ENCODE assay signal across 1 cellular context in the genomic region with DNA sequence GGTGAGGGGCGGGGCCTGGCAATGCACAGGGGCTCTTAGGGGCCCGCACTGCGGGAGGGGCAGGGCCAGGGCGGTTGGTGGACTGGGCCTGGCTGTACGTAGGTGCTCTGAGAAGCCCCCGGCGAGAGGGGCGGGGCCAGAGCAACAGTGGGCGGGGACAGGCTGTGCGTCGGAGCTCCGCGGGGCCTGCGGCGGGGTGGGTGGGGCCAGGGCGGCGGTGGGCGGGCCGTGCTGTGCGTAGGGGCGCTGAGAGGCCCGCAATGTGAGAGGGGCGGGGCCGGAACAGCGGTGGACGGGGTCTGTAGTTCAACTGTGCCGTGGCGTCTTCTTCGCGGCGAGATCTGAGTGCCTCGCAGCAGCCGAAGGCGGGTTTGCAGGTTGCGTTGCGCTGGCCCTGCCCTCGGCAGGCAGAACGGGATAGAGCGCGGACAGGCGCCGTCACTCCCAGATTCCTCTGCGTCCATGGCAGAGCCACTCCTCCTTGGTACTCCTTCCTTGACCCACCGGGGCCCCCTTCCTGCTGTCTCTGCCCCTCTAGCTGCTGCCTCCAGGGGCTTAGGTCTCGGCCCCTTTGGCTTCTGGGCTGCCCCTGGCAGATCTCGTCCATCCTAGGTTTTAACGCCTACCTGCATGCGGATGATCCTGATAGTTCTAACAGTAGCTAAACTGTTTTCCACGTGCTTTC.
TF ChIP-seq lines count a peak whose summit lies in the region.

No MANE protein-coding gene starts in this region.

TF ChIP-seq in HCT116, 20 proteins besides CTCF, POLR2A, EP300 and RAD21 (continued from another document):
- no peak for TF ChIP-seq FOSL1 (IDR thresholded peaks at IDR 0.05; ENCODE audit: low read depth)
- TF ChIP-seq YY1 (IDR thresholded peaks at IDR 0.05; ENCODE audit: extremely low read depth, insufficient replicate concordance, low read depth, low read length): no peak
- TF ChIP-seq SP1 (IDR thresholded peaks at IDR 0.05; ENCODE audit: low read depth): no peak; the same call in none of the 2 replicates
- no peak for TF ChIP-seq JUND (IDR thresholded peaks at IDR 0.05)
- no peak for TF ChIP-seq EZH2 (IDR thresholded peaks at IDR 0.05)
